Comparison of ENCODE assay signal across 9 cellular contexts in the genomic region with DNA sequence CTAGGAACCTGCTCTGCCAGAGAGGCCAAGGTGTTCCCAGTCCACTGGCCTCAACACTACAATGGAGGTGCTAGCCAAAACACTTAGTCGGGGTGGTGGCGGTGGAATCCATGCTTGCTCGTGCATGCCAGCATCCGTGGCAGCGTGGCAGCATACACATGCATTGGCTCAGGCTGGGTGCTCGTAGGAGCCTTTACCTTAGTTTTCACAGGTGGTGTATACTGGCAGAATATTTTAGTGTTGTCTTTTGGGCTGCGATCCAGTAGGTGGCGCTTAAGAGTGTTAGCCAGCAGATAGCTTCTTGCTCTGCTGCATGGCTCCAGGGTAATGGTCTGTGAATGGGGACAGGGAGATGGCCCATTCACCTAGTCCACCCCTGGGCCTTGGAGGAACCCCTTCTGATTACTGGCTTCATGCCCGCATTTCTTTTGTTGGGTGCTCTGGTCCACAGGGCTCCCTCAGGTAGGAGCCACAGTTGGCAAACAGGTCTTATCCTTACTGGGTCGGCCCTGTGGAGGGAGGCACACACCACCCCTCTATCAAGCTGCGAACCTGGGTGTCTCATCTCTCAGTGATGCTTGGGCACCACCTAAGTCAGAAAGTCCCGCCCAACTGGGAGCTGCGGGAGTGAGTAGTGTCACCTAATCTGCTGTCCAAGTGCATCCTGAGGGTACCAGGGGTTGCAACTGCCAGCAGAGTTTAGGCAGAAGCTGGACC. TPM values are rescaled to one million over a fixed set of nuclear protein-coding genes. Genes with fewer than 3 reads are reported as not detected.
DNase-seq lines count a peak whose midpoint lies in the region; ATAC-seq and TF ChIP-seq lines count a peak whose summit lies in the region.
"Had no signal": no experiment of that assay in that cellular context is flagged by ENCODE, and none has a peak within 500 bp of the region (broad histone marks: within the 10 kb centered on the region; RNA-seq: fewer than 3 reads in every experiment).

No MANE protein-coding gene starts in this region.

- no peaks in the 10 kb centered on the region for H3K27me3 ChIP-seq in ovary

- H3K4me3 ChIP-seq in NB4 (ENCODE audit: low read depth, low read length) (no peak overlapping the region), ovary (no peak overlapping the region)

- intact Hi-C loops in ovary (cut with DNase I) = no loop called here

- H3K9me3 ChIP-seq in ovary = no peaks in the 10 kb centered on the region

- TF ChIP-seq POLR2A in NB4 (IDR thresholded peaks at IDR 0.05; ENCODE audit: extremely low read depth, insufficient read length) (no peak), ovary (IDR thresholded peaks at IDR 0.05) (no peak)

- peak; percentile 89 for ATAC-seq in GM19395 (IDR thresholded peaks at IDR 0.05; ENCODE audit: unreplicated experiment)
- ATAC-seq: T-cell had no signal

- no peak overlapping the region for H3K27ac ChIP-seq in ovary

- no peaks in the 10 kb centered on the region for H3K4me1 ChIP-seq in ovary (ENCODE audit: insufficient read depth)

- DNase-seq in Daoy (ENCODE audit: low read depth) (peak; percentile 10), NB4 (ENCODE audit: low read depth) (peak; percentile 17), dermis microvascular lymphatic vessel endothelial cell (ENCODE audit: low read depth in 2 of 2) (peak; percentile 2 to 11), NCI-H2196 treated with DMSO at 0.1 percent for 48 hours (lab: John Stamatoyannopoulos, UW; ENCODE audit: unreplicated experiment) (no peak), SHP77 treated with DMSO at 0.1 percent for 48 hours (lab: John Stamatoyannopoulos, UW) (no peak), ovary (no peak)
- peak; percentile 1 for DNase-seq in stimulated activated CD4-positive, alpha-beta T cell treated with anti-CD3 and anti-CD28 coated beads, Interleukin-4, amount 100 ng/mL, for 1 hour

- 43 to 47% (median 44%) methylated on average over 13 of the region's 13 CpGs for WGBS in ovary, 3 donors

- no peaks in the 10 kb centered on the region for H3K36me3 ChIP-seq in ovary

- no peak for TF ChIP-seq EP300 in ovary (IDR thresholded peaks at IDR 0.05)

- TF ChIP-seq CTCF in NB4 (IDR thresholded peaks at IDR 0.05; ENCODE audit: low read depth, low read length) = peak; percentile 56
- TF ChIP-seq CTCF in ovary (IDR thresholded peaks at IDR 0.05) = no peak

RNA-seq across cellular contexts. Expression of gene RIPPLY1, which starts 40.0 kb away (rescaled TPM):
- total RNA-seq in Daoy (2014; rRNA removed; shearing (Covaris generic)) = not detected in 2 replicates
- total RNA-seq in dermis microvascular lymphatic vessel endothelial cell (not detected in 2 replicates), ovary (under 1 TPM in 2 of 7 donors, not detected in 5; 0.20 to 0.45 TPM)
- not detected for polyA plus RNA-seq in ovary
- total RNA-seq: T-cell had no signal

RNA-seq across cellular contexts. Expression of gene CLDN2, which starts 57.1 kb away (rescaled TPM):
- total RNA-seq in Daoy (2014; rRNA removed; shearing (Covaris generic)) = not detected in 2 replicates
- total RNA-seq in dermis microvascular lymphatic vessel endothelial cell = not detected in 2 replicates
- total RNA-seq in ovary = under 1 TPM in 3 of 7 donors, not detected in 4; 0.10 to 0.69 (median 0.26) TPM
- polyA plus RNA-seq in ovary = under 1 TPM in 1 of 2 donors, not detected in 1; 0.70 TPM

Comparison
In these comparisons a context has a peak if more than half of its experiments do, and no peak if none do; other contexts are left out.
1. DNase-seq: peak in Daoy (single experiment), NB4 (single experiment), dermis microvascular lymphatic vessel endothelial cell (2 of 2) and stimulated activated CD4-positive, alpha-beta T cell treated with anti-CD3 and anti-CD28 coated beads, Interleukin-4, amount 100 ng/mL, for 1 hour (single experiment); none in NCI-H2196 treated with DMSO at 0.1 percent for 48 hours (single experiment), SHP77 treated with DMSO at 0.1 percent for 48 hours (single experiment) and ovary (0 of 5).